ENCODE assay signal across 12 cellular contexts in genomic region chr12:94326727-94327126, GRCh38.
DNase-seq lines count a peak whose midpoint lies in the region; ATAC-seq and TF ChIP-seq lines count a peak whose summit lies in the region.
"Had no signal": no experiment of that assay in that cellular context is flagged by ENCODE, and none has a peak within 500 bp of the region (broad histone marks: within the 10 kb centered on the region; RNA-seq: fewer than 3 reads in every experiment).

No MANE protein-coding gene starts in this region.

- H3K9me3 Mint-ChIP-seq in activated T-cell treated with anti-CD3 and anti-CD28 coated beads, Interleukin-2, amount 50 U/mL, for 72 hours: peaks cover 0 to 3% of the 10 kb centered on the region in 2 donors
- H3K9me3 Mint-ChIP-seq: central memory CD8-positive, alpha-beta T cell had no signal

- H3K4me1 Mint-ChIP-seq in activated T-cell treated with anti-CD3 and anti-CD28 coated beads, Interleukin-2, amount 50 U/mL, for 72 hours (ENCODE audit: low read depth): peaks cover 33% of the 10 kb centered on the region
- H3K4me1 Mint-ChIP-seq: central memory CD8-positive, alpha-beta T cell had no signal

- no peaks in the 10 kb centered on the region for H3K27me3 Mint-ChIP-seq in activated T-cell treated with anti-CD3 and anti-CD28 coated beads, Interleukin-2, amount 50 U/mL, for 72 hours (ENCODE audit: low read depth)
- H3K27me3 Mint-ChIP-seq: central memory CD8-positive, alpha-beta T cell had no signal

- H3K36me3 Mint-ChIP-seq in activated T-cell treated with anti-CD3 and anti-CD28 coated beads, Interleukin-2, amount 50 U/mL, for 72 hours (ENCODE audit: insufficient read depth in 2 of 2): peaks cover 27 to 53% of the 10 kb centered on the region in 2 donors

- DNase-seq in AG04449 (ENCODE audit: low read depth, low spot score) (peak; percentile 60), H4 (ENCODE audit: low spot score) (peak; percentile 31), foreskin fibroblast (peak; percentile 51 to 63), DMS153 treated with DMSO at 0.1 percent for 48 hours (lab: John Stamatoyannopoulos, UW; ENCODE audit: unreplicated experiment) (no peak), HEK293T (ENCODE audit: extremely low spot score) (no peak), NCI-H82 treated with DMSO at 0.1 percent for 48 hours (lab: John Stamatoyannopoulos, UW; ENCODE audit: unreplicated experiment) (no peak)
- peak; percentile 9 to 21 for DNase-seq in activated T-cell treated with anti-CD3 and anti-CD28 coated beads, Interleukin-2, amount 50 U/mL, for 72 hours
- DNase-seq: left cardiac atrium, NCI-H1930, Peyer's patch had no signal

- peak overlapping the region; percentile 71 for H3K27ac Mint-ChIP-seq in activated T-cell treated with anti-CD3 and anti-CD28 coated beads, Interleukin-2, amount 50 U/mL, for 72 hours

- no peak for TF ChIP-seq CTCF in AG04449 (IDR thresholded peaks at IDR 0.05; ENCODE audit: insufficient read depth, low read length, missing control alignments)
- no peak for TF ChIP-seq CTCF in foreskin fibroblast (IDR thresholded peaks at IDR 0.05; ENCODE audit: low read depth, low read length)

- peak overlapping the region in 1 of 2 donors; percentile 65 for H3K4me3 Mint-ChIP-seq in activated T-cell treated with anti-CD3 and anti-CD28 coated beads, Interleukin-2, amount 50 U/mL, for 72 hours
- H3K4me3 Mint-ChIP-seq: central memory CD8-positive, alpha-beta T cell had no signal

- ATAC-seq in activated T-cell treated with anti-CD3 and anti-CD28 coated beads, Interleukin-2, amount 50 U/mL, for 72 hours (replicated peaks in 1 of 2): peak; percentile 92
- no peak for ATAC-seq in HG02588 (IDR thresholded peaks at IDR 0.05; ENCODE audit: unreplicated experiment)

- CTCF ChIA-PET in AG04449 (lab: Yijun Ruan, JAX) (no interaction called here), HEK293T (lab: Yijun Ruan, JAX) (no interaction called here)

- POLR2A ChIA-PET in AG04449 (lab: Yijun Ruan, JAX): no interaction called here
- POLR2A ChIA-PET in HEK293T (lab: Yijun Ruan, JAX): no interaction called here

- no peak overlapping the region for H3K4me3 ChIP-seq in AG04449 (ENCODE audit: low read depth, low read length)
- no peak overlapping the region for H3K4me3 ChIP-seq in foreskin fibroblast (ENCODE audit: low read depth in 1 of 2, low read length in 2 of 2)
- H3K4me3 ChIP-seq: Peyer's patch had no signal

TF ChIP-seq in HEK293T, 16 proteins besides CTCF, POLR2A, EP300 and RAD21:
- no peak for TF ChIP-seq ELF4 (IDR thresholded peaks at IDR 0.05)

Comparison
In these comparisons a context has a peak if more than half of its experiments do, and no peak if none do; other contexts are left out.
1. DNase-seq: peak in AG04449 (single experiment), H4 (single experiment), activated T-cell treated with anti-CD3 and anti-CD28 coated beads, Interleukin-2, amount 50 U/mL, for 72 hours (2 of 2) and foreskin fibroblast (2 of 2); none in DMS153 treated with DMSO at 0.1 percent for 48 hours (single experiment), HEK293T (single experiment) and NCI-H82 treated with DMSO at 0.1 percent for 48 hours (single experiment).